ENCODE assay signal across 1 cellular context in the genomic region with DNA sequence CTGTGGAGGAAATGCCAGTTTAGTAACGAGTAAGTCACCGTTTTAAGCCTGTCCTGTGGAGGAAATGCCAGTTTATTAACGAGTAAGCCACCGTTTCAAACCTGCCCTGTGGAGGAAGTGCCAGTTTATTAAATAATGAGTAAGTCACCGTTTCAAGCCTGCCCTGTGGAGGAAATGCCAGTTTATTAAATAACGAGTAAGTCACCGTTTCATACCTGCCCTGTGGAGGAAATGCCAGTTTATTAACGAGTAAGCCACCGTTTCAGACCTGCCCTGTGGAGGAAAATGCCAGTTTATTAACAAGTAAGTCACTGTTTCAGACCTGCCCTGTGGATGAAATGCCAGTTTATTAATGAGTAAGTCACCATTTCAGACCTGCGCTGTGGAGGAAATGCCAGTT.
TF ChIP-seq lines count a peak whose summit lies in the region.

No MANE protein-coding gene starts in this region.

TF ChIP-seq in endothelial cell of umbilical vein, 7 proteins besides CTCF, POLR2A, EP300 and RAD21:
- no peak for TF ChIP-seq JUN (IDR thresholded peaks at IDR 0.05; ENCODE audit: borderline replicate concordance, insufficient read depth, insufficient read length, low read depth)
- no peak for TF ChIP-seq GATA2 (IDR thresholded peaks at IDR 0.05; ENCODE audit: insufficient read depth, insufficient read length, low read depth, low read length)
- no peak for TF ChIP-seq MYC (IDR thresholded peaks at IDR 0.05; ENCODE audit: low read depth, low read length)
- TF ChIP-seq POLR2AphosphoS5 (IDR thresholded peaks at IDR 0.05; ENCODE audit: insufficient read depth, low read depth, low read length) = no peak
- no peak for TF ChIP-seq EZH2 (IDR thresholded peaks at IDR 0.05; ENCODE audit: borderline replicate concordance, low read depth, low read length, severe bottlenecking)
- no peak for TF ChIP-seq MAX (IDR thresholded peaks at IDR 0.05; ENCODE audit: insufficient read depth, insufficient read length)
